In genomic region chr19:6527893-6528543, GRCh38 we compare ENCODE assay signal across 1 cellular context.
TF ChIP-seq lines count a peak whose summit lies in the region.

No MANE protein-coding gene starts in this region.

TF ChIP-seq in GM23338, 12 proteins besides CTCF, POLR2A, EP300 and RAD21 (continued from another document):
- TF ChIP-seq ZNF462 (CRISPR knock-in tag; IDR thresholded peaks at IDR 0.05) (no peak), EZH2phosphoT487 (IDR thresholded peaks at IDR 0.05; ENCODE audit: unreplicated experiment) (no peak), EZH2 (IDR thresholded peaks at IDR 0.05; ENCODE audit: low read depth, unreplicated experiment) (no peak), STAT1 (IDR thresholded peaks at IDR 0.05; ENCODE audit: unreplicated experiment) (no peak), ZNF331 (CRISPR knock-in tag; IDR thresholded peaks at IDR 0.05; ENCODE audit: low read depth) (no peak)
